Comparison of ENCODE assay signal across 7 cellular contexts in genomic region chr10:101066146-101066889, GRCh38. TPM values are rescaled to one million over a fixed set of nuclear protein-coding genes. Genes with fewer than 3 reads are reported as not detected.
DNase-seq lines count a peak whose midpoint lies in the region; TF ChIP-seq lines count a peak whose summit lies in the region.

No MANE protein-coding gene starts in this region.

- no peaks in the 10 kb centered on the region for H3K9me3 ChIP-seq in spleen

- peaks cover 31 to 85% (median 68%) of the 10 kb centered on the region in 6 donors for H3K4me1 ChIP-seq in spleen

- H3K4me1 Mint-ChIP-seq in immature natural killer cell: peaks cover 32 to 40% of the 10 kb centered on the region in 2 donors

- no peaks in the 10 kb centered on the region for H3K9me3 Mint-ChIP-seq in immature natural killer cell

- no peaks in the 10 kb centered on the region for H3K36me3 Mint-ChIP-seq in immature natural killer cell

- peak overlapping the region in 7 of 8 donors; percentile 58 to 96 (median 73) for H3K27ac ChIP-seq in spleen

- H3K4me3 Mint-ChIP-seq in immature natural killer cell: peak overlapping the region; percentile 21 to 51 (median 33)

- peaks cover 19 to 27% (median 26%) of the 10 kb centered on the region in 3 donors for H3K27me3 Mint-ChIP-seq in immature natural killer cell (ENCODE audit: low read depth in 3 of 3)

- intact Hi-C loops in spleen (cut with DNase I; ENCODE audit: low total_unique reads): no loop called here

- WGBS in spleen, 5 donors: 6 to 7% (median 6%) methylated on average over 27 to 49 of the region's 49 CpGs

- TF ChIP-seq POLR2A in spleen (IDR thresholded peaks at IDR 0.05): no peak

- peak; percentile 66 for TF ChIP-seq CTCF in GM12874 (IDR thresholded peaks at IDR 0.05; ENCODE audit: insufficient read depth, low read depth, low read length)
- peak; percentile 34 for TF ChIP-seq CTCF in LNCaP clone FGC (IDR thresholded peaks at IDR 0.05; ENCODE audit: control insufficient read depth, extremely low read depth, insufficient read depth)
- TF ChIP-seq CTCF in spleen (IDR thresholded peaks at IDR 0.05 in 8 of 11, conservative IDR thresholded peaks at IDR 0.05 in 3 of 11): peak in 7 of 11 experiments; percentile 15 to 64 (median 45)

- no peaks in the 10 kb centered on the region for H3K36me3 ChIP-seq in spleen

- H3K4me3 ChIP-seq in LNCaP clone FGC (ENCODE audit: low read depth, low read length): peak overlapping the region; percentile 53
- H3K4me3 ChIP-seq in spleen: peak overlapping the region; percentile 50 to 78 (median 59)

- peaks cover 0 to 66% (median 33%) of the 10 kb centered on the region in 7 donors for H3K27me3 ChIP-seq in spleen (replicated peaks in 1 of 7)

- in situ Hi-C loops in T47D (cut with HindIII; ENCODE audit: low pct_unique_long_range_greater_than_20kb, low sequenced_read_pairs): no loop called here

- no peak overlapping the region for H3K27ac Mint-ChIP-seq in immature natural killer cell

- DNase-seq in LNCaP clone FGC (ENCODE audit: low read depth) (peak; percentile 54), T-helper 1 cell (peak in 4 of 5 donors; percentile 35 to 59 (median 41)), T47D (ENCODE audit: low read depth in 1 of 2, low spot score in 1 of 2) (peak; percentile 80 to 97), immature natural killer cell (peak in 2 of 3 donors; percentile 20 to 34), spleen (peak; percentile 86), NCI-H1694 treated with DMSO at 0.1 percent for 48 hours (lab: John Stamatoyannopoulos, UW) (no peak)

RNA-seq across cellular contexts. Expression of gene KAZALD1, which starts 4.5 kb away (rescaled TPM):
- polyA plus RNA-seq in immature natural killer cell (not detected), spleen (10 to 100 TPM; 11.6 to 32.5 (median 15.5) TPM)
- 10 to 100 TPM; 15.1 to 67.3 (median 57.3) TPM for total RNA-seq in spleen

RNA-seq across cellular contexts. Expression of gene SFXN3, which starts 35.3 kb away (rescaled TPM):
- polyA plus RNA-seq in immature natural killer cell: 10 to 100 TPM; 18.2 to 23.0 (median 22.0) TPM
- 10 to 100 TPM; 35.6 to 70.0 (median 44.3) TPM for total RNA-seq in spleen
- polyA plus RNA-seq in spleen: 10 to 100 TPM in 2 of 3 donors, 1 to 10 TPM in 1; 7.9 to 16.6 (median 10.8) TPM

RNA-seq across cellular contexts. Expression of gene PDZD7, which starts 35.4 kb away (rescaled TPM):
- polyA plus RNA-seq in immature natural killer cell (1 to 10 TPM in 1 of 3 donors, under 1 TPM in 1, not detected in 1; 0.28 to 1.1 TPM), spleen (under 1 TPM; 0.17 to 0.77 (median 0.30) TPM)
- 1 to 10 TPM in 5 of 7 donors, under 1 TPM in 2; 0.42 to 2.3 (median 1.6) TPM for total RNA-seq in spleen

Comparison
In these comparisons a context has a peak if more than half of its experiments do, and no peak if none do; other contexts are left out.
1. RNA of gene KAZALD1, which starts 4.5 kb away (polyA plus RNA-seq): 11.6 to 32.5 TPM in spleen; not detected in immature natural killer cell; every median in the first group is over 10 times any median in the second.
2. Peak in every context shown above with its lines, with median percentiles within 50 percentile points of each other: CTCF ChIP-seq.